ENCODE assay signal across 10 cellular contexts in genomic region chr13:97386832-97387486, GRCh38. TPM values are rescaled to one million over a fixed set of nuclear protein-coding genes. Genes with fewer than 3 reads are reported as not detected.
A peak's percentile ranks its signal among the peaks of the same experiment; 100 is the strongest.
DNase-seq lines count a peak whose midpoint lies in the region; ATAC-seq lines count a peak whose summit lies in the region.
"Had no signal": no experiment of that assay in that cellular context is flagged by ENCODE, and none has a peak within 500 bp of the region (broad histone marks: within the 10 kb centered on the region; RNA-seq: fewer than 3 reads in every experiment).

No MANE protein-coding gene starts in this region.

- CTCF ChIA-PET in activated CD8-positive, alpha-beta T cell treated with anti-CD3 and anti-CD28 coated beads, Interleukin-2, amount 10 ng/mL, durations not matched to agents 7 days and 5 days (lab: Charles Lee), result interaction anchor here (1.5 to 2.3 kb wide), 3 partner anchors 17 to 277 kb away, joined by 5 to 8 read pairs (median 7); no protein-coding TSS in a partner anchor

- peaks cover 23% of the 10 kb centered on the region for H3K4me1 Mint-ChIP-seq in activated CD8-positive, alpha-beta T cell treated with anti-CD3 and anti-CD28 coated beads, Interleukin-2, amount 10 ng/mL, durations not matched to agents 7 days and 5 days (ENCODE audit: low read depth)

- no peaks in the 10 kb centered on the region for H3K9me3 Mint-ChIP-seq in activated CD8-positive, alpha-beta T cell treated with anti-CD3 and anti-CD28 coated beads, Interleukin-2, amount 10 ng/mL, durations not matched to agents 7 days and 5 days (ENCODE audit: insufficient read depth)

- peaks cover 13 to 19% of the 10 kb centered on the region in 2 donors for H3K36me3 ChIP-seq in muscle layer of duodenum (ENCODE audit: control insufficient read depth in 1 of 2, insufficient read depth in 2 of 2, low read length in 2 of 2)

- no peak overlapping the region for H3K4me3 Mint-ChIP-seq in activated CD8-positive, alpha-beta T cell treated with anti-CD3 and anti-CD28 coated beads, Interleukin-2, amount 10 ng/mL, durations not matched to agents 7 days and 5 days

- no peaks in the 10 kb centered on the region for H3K27me3 ChIP-seq in muscle layer of duodenum (ENCODE audit: low read depth, low read length)

- POLR2A ChIA-PET in activated CD8-positive, alpha-beta T cell treated with anti-CD3 and anti-CD28 coated beads, Interleukin-2, amount 10 ng/mL, durations not matched to agents 7 days and 5 days (lab: Charles Lee), result interaction anchor here (1.3 kb wide), 1 partner anchor 46 kb away, joined by 6 read pairs; the partner anchor contains the start of gene RAP2A

- ATAC-seq in HG02884 (IDR thresholded peaks at IDR 0.05; ENCODE audit: unreplicated experiment) (peak; percentile 42), GM19328 (IDR thresholded peaks at IDR 0.05; ENCODE audit: unreplicated experiment) (no peak), HG03280 (IDR thresholded peaks at IDR 0.05; ENCODE audit: unreplicated experiment) (no peak), GM21528 (IDR thresholded peaks at IDR 0.05; ENCODE audit: low FRiP score, unreplicated experiment) (no peak)
- ATAC-seq in activated CD8-positive, alpha-beta T cell treated with anti-CD3 and anti-CD28 coated beads, Interleukin-2, amount 10 ng/mL, durations not matched to agents 7 days and 5 days, result peak; percentile 87

- H3K27ac ChIP-seq in muscle layer of duodenum (ENCODE audit: low read length), result peak overlapping the region; percentile 29

- H3K9me3 ChIP-seq in muscle layer of duodenum (ENCODE audit: control insufficient read depth in 1 of 2, low read length in 2 of 2), result no peaks in the 10 kb centered on the region

- no peak overlapping the region for H3K4me3 ChIP-seq in muscle layer of duodenum (ENCODE audit: low read depth in 1 of 2, low read length in 2 of 2)

- peak; percentile 22 for DNase-seq in CMK (ENCODE audit: low read depth)
- peak; percentile 74 for DNase-seq in activated CD8-positive, alpha-beta T cell treated with anti-CD3 and anti-CD28 coated beads, Interleukin-2, amount 10 ng/mL, durations not matched to agents 7 days and 5 days
- DNase-seq in T-helper 9 cell, result no peak
- DNase-seq: mesenchymal stem cell, NCI-H2029 had no signal

- peaks cover 5 to 11% of the 10 kb centered on the region in 2 donors for H3K4me1 ChIP-seq in muscle layer of duodenum (ENCODE audit: control insufficient read depth in 1 of 2, insufficient read depth in 2 of 2, low read length in 2 of 2)

- H3K27me3 Mint-ChIP-seq in activated CD8-positive, alpha-beta T cell treated with anti-CD3 and anti-CD28 coated beads, Interleukin-2, amount 10 ng/mL, durations not matched to agents 7 days and 5 days (ENCODE audit: low read depth), result no peaks in the 10 kb centered on the region

- H3K36me3 Mint-ChIP-seq in activated CD8-positive, alpha-beta T cell treated with anti-CD3 and anti-CD28 coated beads, Interleukin-2, amount 10 ng/mL, durations not matched to agents 7 days and 5 days (ENCODE audit: low read depth), result peaks cover 12% of the 10 kb centered on the region

- H3K27ac Mint-ChIP-seq in activated CD8-positive, alpha-beta T cell treated with anti-CD3 and anti-CD28 coated beads, Interleukin-2, amount 10 ng/mL, durations not matched to agents 7 days and 5 days, result peak overlapping the region; percentile 53

RNA-seq across cellular contexts. Expression of gene RAP2A, which starts 47.0 kb away (rescaled TPM):
- total RNA-seq in activated CD8-positive, alpha-beta T cell treated with anti-CD3 and anti-CD28 coated beads, Interleukin-2, amount 10 ng/mL, durations not matched to agents 7 days and 5 days, result 10 to 100 TPM; 29.7 to 29.8 TPM

Comparison
In these comparisons a context has a peak if more than half of its experiments do, and no peak if none do; other contexts are left out.
1. ATAC-seq: peak in HG02884 (single experiment) and activated CD8-positive, alpha-beta T cell treated with anti-CD3 and anti-CD28 coated beads, Interleukin-2, amount 10 ng/mL, durations not matched to agents 7 days and 5 days (single experiment); none in GM19328 (single experiment), HG03280 (single experiment) and GM21528 (single experiment).